ENCODE assay signal across 20 cellular contexts in the genomic region with DNA sequence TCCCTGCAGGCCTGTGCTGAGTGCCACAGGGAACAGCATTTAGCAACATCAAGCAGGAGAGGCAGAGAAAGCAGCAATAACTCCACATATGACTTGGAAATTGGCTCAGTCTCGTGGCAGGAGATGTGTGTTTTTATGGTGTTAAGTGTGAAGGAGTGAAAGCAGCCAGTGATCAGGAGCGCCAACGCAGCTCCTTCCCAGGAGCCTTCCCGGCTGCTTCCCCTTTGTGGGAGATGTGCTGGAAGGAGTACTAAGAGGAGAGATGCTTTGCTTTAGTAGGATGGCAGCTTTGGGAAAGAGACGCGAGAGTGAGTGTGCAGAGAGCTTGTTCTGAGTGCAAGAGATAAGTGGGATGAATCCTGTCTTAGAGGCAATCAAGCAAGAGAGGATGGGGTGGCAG. TPM values are rescaled to one million over a fixed set of nuclear protein-coding genes. Genes with fewer than 3 reads are reported as not detected.
"Had no signal": no experiment of that assay in that cellular context is flagged by ENCODE, and none has a peak within 500 bp of the region (broad histone marks: within the 10 kb centered on the region; RNA-seq: fewer than 3 reads in every experiment).

No MANE protein-coding gene starts in this region.

- H3K4me2 ChIP-seq: hepatocyte had no signal

- H3K27me3 Mint-ChIP-seq: naive B cell had no signal

- H3K9me3 Mint-ChIP-seq: nephron had no signal

- H3K4me3 ChIP-seq: coronary artery, hepatocyte, lung, pancreas, prostate gland, tibial artery, upper lobe of left lung, uterus had no signal

- DNase-seq: central memory CD4-positive, alpha-beta T cell; effector CD8-positive, alpha-beta T cell; left colon; left ventricle myocardium superior; mesendoderm; naive B cell; pancreas; small intestine; stimulated activated CD4-positive, alpha-beta T cell treated with anti-CD3 and anti-CD28 coated beads, Interleukin-12 subunit alpha, Interleukin-12 subunit beta, amount 100 ng/mL, for 4 hours; stimulated activated CD4-positive, alpha-beta T cell treated with anti-CD3 and anti-CD28 coated beads, Interleukin-2, amount 100 ng/mL, for 48 hours; stimulated activated naive CD8-positive, alpha-beta T cell treated with anti-CD3 and anti-CD28 coated beads, Interleukin-15, Interleukin-2, amounts not matched to agents 100 U/mL and 50 U/mL, for 24 hours; tibial artery; upper lobe of left lung; uterus had no signal

- H3K27ac Mint-ChIP-seq: naive B cell, nephron had no signal

- H3K36me3 Mint-ChIP-seq: naive B cell had no signal

- H3K27me3 ChIP-seq: pancreas, tibial artery, upper lobe of left lung, uterus had no signal

- H3K27ac ChIP-seq: coronary artery, hepatocyte, pancreas, prostate gland, tibial artery, upper lobe of left lung, uterus had no signal

- H3K9me3 ChIP-seq: pancreas, prostate gland, tibial artery, upper lobe of left lung, uterus had no signal

- H3K79me2 ChIP-seq: hepatocyte had no signal

- H3K4me1 Mint-ChIP-seq: naive B cell, nephron had no signal

- H3K36me3 ChIP-seq: pancreas, prostate gland, tibial artery, upper lobe of left lung, uterus had no signal

- H2AFZ ChIP-seq: hepatocyte had no signal

- H3K4me3 Mint-ChIP-seq: naive B cell, nephron had no signal

- H3K4me1 ChIP-seq: pancreas, prostate gland, tibial artery, upper lobe of left lung, uterus had no signal

RNA-seq across cellular contexts. Expression of a gene that starts 54.7 kb away (rescaled TPM):
- total RNA-seq: dermis microvascular lymphatic vessel endothelial cell had no signal
